ENCODE assay signal across 24 cellular contexts in the genomic region with DNA sequence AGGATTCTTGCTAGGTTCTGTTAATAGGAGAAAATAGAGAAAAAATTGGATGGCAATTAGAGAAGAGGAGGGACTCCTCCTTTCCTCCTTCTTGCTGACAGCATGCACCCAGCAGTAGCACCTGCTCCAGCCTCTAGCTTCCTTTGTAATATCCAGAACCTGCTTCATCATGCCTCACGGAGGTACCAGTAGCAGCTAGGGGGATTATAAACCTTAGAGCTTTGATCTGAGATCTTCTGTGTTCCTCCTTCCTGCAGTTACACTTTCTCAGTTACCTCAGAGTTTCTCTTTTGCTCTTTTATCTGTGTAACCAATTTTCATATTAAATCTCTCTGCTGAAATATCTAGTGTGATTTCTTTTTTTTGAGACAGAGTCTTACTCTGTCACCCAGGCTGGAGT. TPM values are rescaled to one million over a fixed set of nuclear protein-coding genes. Genes with fewer than 3 reads are reported as not detected.
DNase-seq lines count a peak whose midpoint lies in the region; ATAC-seq and TF ChIP-seq lines count a peak whose summit lies in the region.
"Had no signal": no experiment of that assay in that cellular context is flagged by ENCODE, and none has a peak within 500 bp of the region (broad histone marks: within the 10 kb centered on the region; RNA-seq: fewer than 3 reads in every experiment).

No MANE protein-coding gene starts in this region.

- H3K4me3 ChIP-seq in CD8-positive, alpha-beta T cell (ENCODE audit: low read depth, low read length) = no peak overlapping the region
- no peak overlapping the region for H3K4me3 ChIP-seq in osteoblast (ENCODE audit: insufficient read depth, low read length)
- H3K4me3 ChIP-seq: A549, gastrocnemius medialis, skin epidermis, upper lobe of right lung had no signal

- peak overlapping the region; percentile 95 for H3K27ac Mint-ChIP-seq in activated CD8-positive, alpha-beta memory T cell treated with anti-CD3 and anti-CD28 coated beads, Interleukin-2, amount 10 ng/mL, durations not matched to agents 7 days and 5 days
- peak overlapping the region; percentile 63 for H3K27ac Mint-ChIP-seq in CD8-positive, alpha-beta T cell
- H3K27ac Mint-ChIP-seq in activated CD8-positive, alpha-beta T cell treated with anti-CD3 and anti-CD28 coated beads for 36 hours = peak overlapping the region; percentile 94
- no peak overlapping the region for H3K27ac Mint-ChIP-seq in central memory CD8-positive, alpha-beta T cell (ENCODE audit: low read depth)
- H3K27ac Mint-ChIP-seq: B cell, immature natural killer cell had no signal

- H3K4me2 ChIP-seq in osteoblast (ENCODE audit: insufficient read depth, low read length) = no peak overlapping the region
- H3K4me2 ChIP-seq: A549 had no signal

- CTCF ChIA-PET in activated CD8-positive, alpha-beta memory T cell treated with anti-CD3 and anti-CD28 coated beads, Interleukin-2, amount 10 ng/mL, durations not matched to agents 7 days and 5 days (lab: Charles Lee) = interaction anchor here (1.2 to 6.2 kb wide), 2 partner anchors 13 to 16 kb away, joined by 4 to 38 read pairs; a partner anchor contains a TSS
- CTCF ChIA-PET in CD8-positive, alpha-beta T cell (lab: Charles Lee) = interaction anchor here (1.2 to 1.7 kb wide), 3 partner anchors 11 to 68 kb away, joined by 3 to 5 read pairs (median 3); no protein-coding TSS in a partner anchor
- CTCF ChIA-PET in activated CD8-positive, alpha-beta T cell treated with anti-CD3 and anti-CD28 coated beads for 36 hours (lab: Charles Lee) = interaction anchor here (0.8 to 3.5 kb wide), 8 partner anchors 15 to 110 kb away, joined by 3 to 11 read pairs (median 3); no protein-coding TSS in a partner anchor

- peaks cover 75% of the 10 kb centered on the region for H3K4me1 Mint-ChIP-seq in activated CD8-positive, alpha-beta memory T cell treated with anti-CD3 and anti-CD28 coated beads, Interleukin-2, amount 10 ng/mL, durations not matched to agents 7 days and 5 days
- H3K4me1 Mint-ChIP-seq in CD8-positive, alpha-beta T cell (ENCODE audit: low read depth) = peaks cover 66% of the 10 kb centered on the region
- peaks cover 69% of the 10 kb centered on the region for H3K4me1 Mint-ChIP-seq in activated CD8-positive, alpha-beta T cell treated with anti-CD3 and anti-CD28 coated beads for 36 hours (ENCODE audit: low read depth)
- peaks cover 19% of the 10 kb centered on the region for H3K4me1 Mint-ChIP-seq in central memory CD8-positive, alpha-beta T cell
- H3K4me1 Mint-ChIP-seq: immature natural killer cell had no signal

- intact Hi-C loops in CD8-positive, alpha-beta T cell (cut with DNase I, micrococcal nuclease) = no loop called here
- intact Hi-C loops in activated CD8-positive, alpha-beta T cell treated with anti-CD3 and anti-CD28 coated beads for 36 hours (cut with micrococcal nuclease) = loop anchor here (5.0 kb wide), 3 partner anchors 45 to 105 kb away; no protein-coding TSS in a partner anchor

- H3K79me2 ChIP-seq in osteoblast (ENCODE audit: insufficient read depth, low read length) = peaks cover 13% of the 10 kb centered on the region

- POLR2A ChIA-PET in CD8-positive, alpha-beta T cell (lab: Charles Lee) = interaction anchor here (0.6 to 1.3 kb wide), 3 partner anchors 17 to 44 kb away, joined by 3 to 4 read pairs (median 3); no protein-coding TSS in a partner anchor
- POLR2A ChIA-PET in activated CD8-positive, alpha-beta T cell treated with anti-CD3 and anti-CD28 coated beads for 36 hours (lab: Charles Lee) = interaction anchor here (1.0 to 10.7 kb wide), 3 partner anchors 15 to 64 kb away, joined by 3 to 65 read pairs (median 5); a partner anchor contains a TSS

- DNase-seq in activated CD8-positive, alpha-beta memory T cell treated with anti-CD3 and anti-CD28 coated beads, Interleukin-2, amount 10 ng/mL, durations not matched to agents 7 days and 5 days = no peak
- no peak for DNase-seq in activated CD8-positive, alpha-beta memory T cell treated with anti-CD3 and anti-CD28 coated beads, Interleukin-2, amount 50 U/mL, for 48 hours
- no peak for DNase-seq in CD8-positive, alpha-beta T cell
- DNase-seq in activated CD8-positive, alpha-beta T cell treated with anti-CD3 and anti-CD28 coated beads for 36 hours = no peak
- DNase-seq in central memory CD8-positive, alpha-beta T cell (ENCODE audit: low spot score in 2 of 2) = no peak
- no peak for DNase-seq in osteoblast (ENCODE audit: insufficient read length, low spot score, missing footprints)
- no peak for DNase-seq in SHP77 treated with DMSO at 0.1 percent for 48 hours (lab: John Stamatoyannopoulos, UW)
- DNase-seq: amniotic stem cell, Caco-2, cortex of kidney, gastrocnemius medialis, hippocampal formation, immature natural killer cell, mesendoderm, NCI-H1092 treated with DMSO at 0.1 percent for 48 hours, NCI-H1930, NCI-H69, substantia nigra, upper lobe of right lung had no signal

- no peaks in the 10 kb centered on the region for H3K27me3 ChIP-seq in CD8-positive, alpha-beta T cell (ENCODE audit: insufficient read depth, low read length)
- H3K27me3 ChIP-seq in osteoblast (ENCODE audit: insufficient read depth, low read length) = no peaks in the 10 kb centered on the region
- H3K27me3 ChIP-seq: gastrocnemius medialis, upper lobe of right lung had no signal

- H4K20me1 ChIP-seq in osteoblast (ENCODE audit: insufficient read depth, low read length) = no peaks in the 10 kb centered on the region

- peaks cover 8% of the 10 kb centered on the region for H3K9me3 Mint-ChIP-seq in activated CD8-positive, alpha-beta memory T cell treated with anti-CD3 and anti-CD28 coated beads, Interleukin-2, amount 10 ng/mL, durations not matched to agents 7 days and 5 days (ENCODE audit: low read depth)
- H3K9me3 Mint-ChIP-seq in CD8-positive, alpha-beta T cell = peaks cover 4% of the 10 kb centered on the region
- H3K9me3 Mint-ChIP-seq in activated CD8-positive, alpha-beta T cell treated with anti-CD3 and anti-CD28 coated beads for 36 hours = peaks cover 10% of the 10 kb centered on the region
- H3K9me3 Mint-ChIP-seq in central memory CD8-positive, alpha-beta T cell = no peaks in the 10 kb centered on the region

- peaks cover 75% of the 10 kb centered on the region for H3K36me3 Mint-ChIP-seq in activated CD8-positive, alpha-beta memory T cell treated with anti-CD3 and anti-CD28 coated beads, Interleukin-2, amount 10 ng/mL, durations not matched to agents 7 days and 5 days
- peaks cover 19% of the 10 kb centered on the region for H3K36me3 Mint-ChIP-seq in CD8-positive, alpha-beta T cell
- peaks cover 33% of the 10 kb centered on the region for H3K36me3 Mint-ChIP-seq in activated CD8-positive, alpha-beta T cell treated with anti-CD3 and anti-CD28 coated beads for 36 hours (ENCODE audit: low read depth)
- H3K36me3 Mint-ChIP-seq in central memory CD8-positive, alpha-beta T cell (ENCODE audit: insufficient read depth) = peaks cover 1% of the 10 kb centered on the region

- H3K27ac ChIP-seq in CD8-positive, alpha-beta T cell (ENCODE audit: low read depth, low read length) = no peak overlapping the region
- no peak overlapping the region for H3K27ac ChIP-seq in osteoblast (ENCODE audit: low read depth, low read length)
- H3K27ac ChIP-seq: A549, gastrocnemius medialis, upper lobe of right lung had no signal

- H2AFZ ChIP-seq in osteoblast (ENCODE audit: low read length) = no peak overlapping the region

- ATAC-seq in activated CD8-positive, alpha-beta memory T cell treated with anti-CD3 and anti-CD28 coated beads, Interleukin-2, amount 10 ng/mL, durations not matched to agents 7 days and 5 days = no peak
- peak; percentile 52 for ATAC-seq in CD8-positive, alpha-beta T cell
- ATAC-seq in activated CD8-positive, alpha-beta T cell treated with anti-CD3 and anti-CD28 coated beads for 36 hours = peak; percentile 29
- no peak for ATAC-seq in central memory CD8-positive, alpha-beta T cell (replicated peaks; ENCODE audit: extremely low read depth, poor library complexity, severe bottlenecking)
- no peak for ATAC-seq in GM19463 (IDR thresholded peaks at IDR 0.05; ENCODE audit: unreplicated experiment)
- ATAC-seq: A549, gastrocnemius medialis, left lobe of liver, upper lobe of right lung had no signal

- H3K9me3 ChIP-seq in CD8-positive, alpha-beta T cell (ENCODE audit: low read length) = no peaks in the 10 kb centered on the region
- peaks cover 5% of the 10 kb centered on the region for H3K9me3 ChIP-seq in osteoblast (ENCODE audit: low read depth, low read length)
- H3K9me3 ChIP-seq: gastrocnemius medialis, upper lobe of right lung had no signal

- no peak overlapping the region for H3K4me3 Mint-ChIP-seq in activated CD8-positive, alpha-beta memory T cell treated with anti-CD3 and anti-CD28 coated beads, Interleukin-2, amount 10 ng/mL, durations not matched to agents 7 days and 5 days
- peak overlapping the region; percentile 8 for H3K4me3 Mint-ChIP-seq in CD8-positive, alpha-beta T cell
- H3K4me3 Mint-ChIP-seq in activated CD8-positive, alpha-beta T cell treated with anti-CD3 and anti-CD28 coated beads for 36 hours = no peak overlapping the region
- peak overlapping the region; percentile 54 for H3K4me3 Mint-ChIP-seq in central memory CD8-positive, alpha-beta T cell
- H3K4me3 Mint-ChIP-seq: B cell, immature natural killer cell had no signal

- no peaks in the 10 kb centered on the region for H3K36me3 ChIP-seq in CD8-positive, alpha-beta T cell (ENCODE audit: insufficient read depth, low read length)
- H3K36me3 ChIP-seq in osteoblast (ENCODE audit: insufficient read depth, low read length) = no peaks in the 10 kb centered on the region
- H3K36me3 ChIP-seq: gastrocnemius medialis, upper lobe of right lung had no signal

- no peaks in the 10 kb centered on the region for H3K27me3 Mint-ChIP-seq in activated CD8-positive, alpha-beta memory T cell treated with anti-CD3 and anti-CD28 coated beads, Interleukin-2, amount 10 ng/mL, durations not matched to agents 7 days and 5 days
- H3K27me3 Mint-ChIP-seq in CD8-positive, alpha-beta T cell (ENCODE audit: low read depth) = no peaks in the 10 kb centered on the region
- no peaks in the 10 kb centered on the region for H3K27me3 Mint-ChIP-seq in activated CD8-positive, alpha-beta T cell treated with anti-CD3 and anti-CD28 coated beads for 36 hours
- H3K27me3 Mint-ChIP-seq in central memory CD8-positive, alpha-beta T cell = no peaks in the 10 kb centered on the region
- H3K27me3 Mint-ChIP-seq: B cell had no signal

- TF ChIP-seq CTCF in CD8-positive, alpha-beta T cell (IDR thresholded peaks at IDR 0.05) = no peak
- TF ChIP-seq CTCF in activated CD8-positive, alpha-beta T cell treated with anti-CD3 and anti-CD28 coated beads for 36 hours (IDR thresholded peaks at IDR 0.05) = no peak
- TF ChIP-seq CTCF in osteoblast (IDR thresholded peaks at IDR 0.05; ENCODE audit: extremely low read depth, low read depth, low read length) = no peak

- peaks cover 37% of the 10 kb centered on the region for H3K4me1 ChIP-seq in CD8-positive, alpha-beta T cell (ENCODE audit: insufficient read depth, low read length)
- no peaks in the 10 kb centered on the region for H3K4me1 ChIP-seq in osteoblast (ENCODE audit: insufficient read depth, low read length)
- H3K4me1 ChIP-seq: A549, Caco-2, gastrocnemius medialis, upper lobe of right lung had no signal

RNA-seq across cellular contexts. Expression of a gene that starts 16.6 kb away (rescaled TPM):
- 100 to 1,000 TPM; 106 to 115 TPM for total RNA-seq in activated CD8-positive, alpha-beta memory T cell treated with anti-CD3 and anti-CD28 coated beads, Interleukin-2, amount 10 ng/mL, durations not matched to agents 7 days and 5 days
- 10 to 100 TPM; 13.5 to 15.4 TPM for total RNA-seq in CD8-positive, alpha-beta T cell
- 10 to 100 TPM; 25.9 to 26.4 TPM for total RNA-seq in activated CD8-positive, alpha-beta T cell treated with anti-CD3 and anti-CD28 coated beads for 36 hours
- 192 and 256 TPM in 2 replicates for total RNA-seq in osteoblast

Comparison
In these comparisons a context has a peak if more than half of its experiments do, and no peak if none do; other contexts are left out.
1. ATAC-seq: peak in CD8-positive, alpha-beta T cell (single experiment) and activated CD8-positive, alpha-beta T cell treated with anti-CD3 and anti-CD28 coated beads for 36 hours (single experiment); none in activated CD8-positive, alpha-beta memory T cell treated with anti-CD3 and anti-CD28 coated beads, Interleukin-2, amount 10 ng/mL, durations not matched to agents 7 days and 5 days (single experiment), central memory CD8-positive, alpha-beta T cell (single experiment) and GM19463 (single experiment).
2. H3K4me3 Mint-ChIP-seq: peak in CD8-positive, alpha-beta T cell (single experiment) and central memory CD8-positive, alpha-beta T cell (single experiment); none in activated CD8-positive, alpha-beta memory T cell treated with anti-CD3 and anti-CD28 coated beads, Interleukin-2, amount 10 ng/mL, durations not matched to agents 7 days and 5 days (single experiment) and activated CD8-positive, alpha-beta T cell treated with anti-CD3 and anti-CD28 coated beads for 36 hours (single experiment).